Comparison of ENCODE assay signal across 10 cellular contexts in the genomic region with DNA sequence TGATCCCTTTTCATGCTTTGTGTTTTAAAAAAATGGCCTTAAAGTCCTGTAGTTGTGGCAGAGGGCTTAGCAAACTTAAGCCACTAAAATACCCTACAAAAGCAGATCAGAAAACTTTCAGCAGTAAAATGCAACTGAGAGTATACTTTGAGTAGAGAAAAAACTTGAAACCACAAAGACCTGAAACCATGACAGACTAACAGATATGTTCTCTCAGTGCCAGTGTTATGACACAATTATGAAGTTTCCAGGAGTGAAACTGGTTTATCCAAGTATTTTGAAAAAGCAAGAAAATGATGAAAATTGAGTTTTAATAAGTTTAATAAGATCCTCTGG.
DNase-seq lines count a peak whose midpoint lies in the region; ATAC-seq, FAIRE-seq and TF ChIP-seq lines count a peak whose summit lies in the region.
"Had no signal": no experiment of that assay in that cellular context is flagged by ENCODE, and none has a peak within 500 bp of the region (broad histone marks: within the 10 kb centered on the region; RNA-seq: fewer than 3 reads in every experiment).

No MANE protein-coding gene starts in this region.

- ATAC-seq in GM19438 (IDR thresholded peaks at IDR 0.05; ENCODE audit: low read depth, unreplicated experiment): peak; percentile 84
- ATAC-seq in HG03039 (IDR thresholded peaks at IDR 0.05; ENCODE audit: unreplicated experiment): peak; percentile 63

- POLR2A ChIA-PET in GM10248 (lab: Yijun Ruan, JAX): no interaction called here
- POLR2A ChIA-PET in activated CD4-positive, alpha-beta memory T cell treated with anti-CD3 and anti-CD28 coated beads, Interleukin-2, amount 10 ng/mL, durations not matched to agents 7 days and 5 days (lab: Charles Lee): interaction anchor here (1.2 to 3.5 kb wide), 4 partner anchors 38 to 80 kb away, joined by 3 to 19 read pairs (median 6); a partner anchor contains a TSS

- CTCF ChIA-PET in GM10248 (lab: Yijun Ruan, JAX): interaction anchor here (1.0 to 2.2 kb wide), 6 partner anchors 10 to 46 kb away, joined by 3 to 8 read pairs (median 4); no protein-coding TSS in a partner anchor
- CTCF ChIA-PET in activated CD4-positive, alpha-beta memory T cell treated with anti-CD3 and anti-CD28 coated beads, Interleukin-2, amount 10 ng/mL, durations not matched to agents 7 days and 5 days (lab: Charles Lee): interaction anchor here (1.4 to 1.6 kb wide), 2 partner anchors 10 to 37 kb away, joined by 3 read pairs; no protein-coding TSS in a partner anchor

- no peaks in the 10 kb centered on the region for H3K9me3 Mint-ChIP-seq in activated CD4-positive, alpha-beta memory T cell treated with anti-CD3 and anti-CD28 coated beads, Interleukin-2, amount 10 ng/mL, durations not matched to agents 7 days and 5 days
- H3K9me3 Mint-ChIP-seq: activated naive CD4-positive, alpha-beta T cell treated with anti-CD3 and anti-CD28 coated beads for 36 hours had no signal

- no peaks in the 10 kb centered on the region for H3K36me3 ChIP-seq in H7 (replicated peaks; ENCODE audit: control insufficient read depth, insufficient read depth, low read length)

- H3K27ac Mint-ChIP-seq in activated CD4-positive, alpha-beta memory T cell treated with anti-CD3 and anti-CD28 coated beads, Interleukin-2, amount 10 ng/mL, durations not matched to agents 7 days and 5 days: peak overlapping the region; percentile 27
- H3K27ac Mint-ChIP-seq: activated naive CD4-positive, alpha-beta T cell treated with anti-CD3 and anti-CD28 coated beads for 36 hours had no signal

- no peak for FAIRE-seq in frontal cortex (lab: Jason Lieb, UNC)

- TF ChIP-seq CTCF in GM10248 (IDR thresholded peaks at IDR 0.05; ENCODE audit: control extremely low read depth, extremely low read depth, low read depth, missing control alignments): no peak

- no peaks in the 10 kb centered on the region for H3K27me3 Mint-ChIP-seq in activated CD4-positive, alpha-beta memory T cell treated with anti-CD3 and anti-CD28 coated beads, Interleukin-2, amount 10 ng/mL, durations not matched to agents 7 days and 5 days

- H3K4me3 ChIP-seq in H7 (ENCODE audit: insufficient read depth, low read depth, low read length): no peak overlapping the region

- peaks cover 64% of the 10 kb centered on the region for H3K4me1 Mint-ChIP-seq in activated CD4-positive, alpha-beta memory T cell treated with anti-CD3 and anti-CD28 coated beads, Interleukin-2, amount 10 ng/mL, durations not matched to agents 7 days and 5 days

- H3K36me3 Mint-ChIP-seq in activated CD4-positive, alpha-beta memory T cell treated with anti-CD3 and anti-CD28 coated beads, Interleukin-2, amount 10 ng/mL, durations not matched to agents 7 days and 5 days (ENCODE audit: low read depth): no peaks in the 10 kb centered on the region

- peak; percentile 53 for DNase-seq in GM10248 (ENCODE audit: extremely low spot score)
- no peak for DNase-seq in activated CD4-positive, alpha-beta memory T cell treated with anti-CD3 and anti-CD28 coated beads, Interleukin-2, amount 10 ng/mL, durations not matched to agents 7 days and 5 days
- DNase-seq in NCI-H446 treated with DMSO at 0.1 percent for 48 hours (lab: John Stamatoyannopoulos, UW): no peak
- DNase-seq in frontal cortex (ENCODE audit: low spot score in 2 of 2): no peak
- DNase-seq in H7: no peak
- DNase-seq in NCI-H2081 (lab: John Stamatoyannopoulos, UW): no peak
- DNase-seq: foreskin fibroblast had no signal

- H3K4me3 Mint-ChIP-seq in activated CD4-positive, alpha-beta memory T cell treated with anti-CD3 and anti-CD28 coated beads, Interleukin-2, amount 10 ng/mL, durations not matched to agents 7 days and 5 days: no peak overlapping the region
- H3K4me3 Mint-ChIP-seq: activated naive CD4-positive, alpha-beta T cell treated with anti-CD3 and anti-CD28 coated beads for 36 hours had no signal

- no peaks in the 10 kb centered on the region for H3K27me3 ChIP-seq in H7 (ENCODE audit: control insufficient read depth, insufficient read depth, low read length)
